In the genomic region with DNA sequence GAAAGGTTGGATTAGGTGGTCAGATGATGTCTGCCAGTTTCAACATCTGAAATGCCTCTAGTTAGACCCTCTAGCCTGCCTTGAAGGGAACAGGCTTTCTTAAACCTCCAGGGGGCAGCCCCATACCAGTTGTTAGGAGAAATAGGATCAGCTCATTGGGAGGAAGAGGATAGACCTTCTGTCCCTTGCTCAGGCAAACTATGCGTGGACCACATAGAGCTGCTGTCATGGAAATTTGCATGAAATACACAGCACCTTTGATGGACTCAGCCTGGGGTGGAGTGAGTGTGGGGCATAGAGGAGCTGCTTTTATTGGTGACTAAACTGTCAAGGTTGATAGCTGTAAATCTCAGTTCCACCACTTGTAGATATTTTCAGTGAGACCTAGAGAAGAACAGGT, we compare ENCODE assay signal across 11 cellular contexts. TPM values are rescaled to one million over a fixed set of nuclear protein-coding genes. Genes with fewer than 3 reads are reported as not detected.
DNase-seq lines count a peak whose midpoint lies in the region; ATAC-seq, FAIRE-seq and TF ChIP-seq lines count a peak whose summit lies in the region.
"Had no signal": no experiment of that assay in that cellular context is flagged by ENCODE, and none has a peak within 500 bp of the region (broad histone marks: within the 10 kb centered on the region; RNA-seq: fewer than 3 reads in every experiment).

No MANE protein-coding gene starts in this region.

- H2BK12ac ChIP-seq in H1 (ENCODE audit: low read depth, low read length) (no peak overlapping the region), neuronal stem cell (ENCODE audit: low read length) (no peak overlapping the region)

- H3K4me3 ChIP-seq in MG63 (no peak overlapping the region), H1 (ENCODE audit: extremely low read depth in 1 of 4, insufficient read depth in 2 of 4, low read depth in 3 of 4, low read length in 4 of 4) (no peak overlapping the region), neuronal stem cell (ENCODE audit: low read length in 2 of 2) (no peak overlapping the region), vagina (no peak overlapping the region)

- H3K56ac ChIP-seq in H1 (replicated peaks; ENCODE audit: insufficient read length, low read depth, low read length), result no peak overlapping the region

- H4K8ac ChIP-seq in H1 (ENCODE audit: extremely low read depth, insufficient read depth, low read length), result no peak overlapping the region
- no peak overlapping the region for H4K8ac ChIP-seq in neuronal stem cell (ENCODE audit: low read depth, low read length)

- H2BK120ac ChIP-seq in H1 (replicated peaks; ENCODE audit: low read depth, low read length) (no peak overlapping the region), neuronal stem cell (ENCODE audit: low read depth, low read length) (no peak overlapping the region)

- H4K5ac ChIP-seq in H1 (ENCODE audit: insufficient read length, low read depth, low read length), result no peak overlapping the region

- H3K36me3 ChIP-seq in MG63 (no peaks in the 10 kb centered on the region), H1 (ENCODE audit: control insufficient read depth in 2 of 4, insufficient read depth in 4 of 4, low read length in 3 of 4) (no peaks in the 10 kb centered on the region), neuronal stem cell (replicated peaks in 1 of 2; ENCODE audit: control insufficient read depth in 2 of 2, insufficient read depth in 2 of 2, low read length in 2 of 2) (no peaks in the 10 kb centered on the region), vagina (no peaks in the 10 kb centered on the region)

- H3K9me3 ChIP-seq in MG63, result no peaks in the 10 kb centered on the region
- H3K9me3 ChIP-seq in H1 (ENCODE audit: insufficient read depth in 2 of 2, low read depth in 1 of 2, low read length in 1 of 2), result no peaks in the 10 kb centered on the region
- no peaks in the 10 kb centered on the region for H3K9me3 ChIP-seq in neuronal stem cell (replicated peaks in 1 of 2; ENCODE audit: control insufficient read depth in 2 of 2, insufficient read depth in 1 of 2, low read depth in 1 of 2, low read length in 2 of 2)
- H3K9me3 ChIP-seq in vagina, result no peaks in the 10 kb centered on the region

- H3K14ac ChIP-seq in H1 (ENCODE audit: insufficient read length) (no peak overlapping the region), neuronal stem cell (ENCODE audit: low read length) (no peak overlapping the region)

- no peak overlapping the region for H3K27ac ChIP-seq in H1 (ENCODE audit: low read depth, low read length)
- no peak overlapping the region for H3K27ac ChIP-seq in neuronal stem cell (replicated peaks; ENCODE audit: low read length)
- no peak overlapping the region for H3K27ac ChIP-seq in vagina

- no peak for TF ChIP-seq EP300 in H1 (IDR thresholded peaks at IDR 0.05; ENCODE audit: borderline replicate concordance in 1 of 2, low read depth in 2 of 2, low read length in 2 of 2)

- H3K4ac ChIP-seq in H1 (replicated peaks; ENCODE audit: insufficient read length, low read depth, low read length) (no peak overlapping the region), neuronal stem cell (ENCODE audit: low read length) (no peak overlapping the region)

- no peak overlapping the region for H3K9ac ChIP-seq in H1 (replicated peaks in 1 of 4; ENCODE audit: extremely low read depth in 1 of 4, low read depth in 3 of 4, low read length in 3 of 4)
- no peak overlapping the region for H3K9ac ChIP-seq in neuronal stem cell (ENCODE audit: low read depth, low read length, poor library complexity)

- DNase-seq in G401 (ENCODE audit: low spot score), result peak; percentile 43
- peak; percentile 32 for DNase-seq in MG63
- peak; percentile 5 to 57 for DNase-seq in H1 (ENCODE audit: low read depth in 1 of 2, low spot score in 2 of 2)
- DNase-seq in neuronal stem cell (ENCODE audit: low spot score), result peak; percentile 36
- no peak for DNase-seq in vagina (ENCODE audit: extremely low spot score in 2 of 2)
- no peak for DNase-seq in KBM-7
- DNase-seq in SKM-1 (lab: John Stamatoyannopoulos, UW; ENCODE audit: unreplicated experiment), result no peak
- DNase-seq: activated T-cell treated with anti-CD3 and anti-CD28 coated beads for 4 hours; stimulated activated CD4-positive, alpha-beta T cell treated with anti-CD3 and anti-CD28 coated beads, Interleukin-12 subunit alpha, Interleukin-12 subunit beta, amount 100 ng/mL, for 4 hours had no signal

- in situ Hi-C loops in G401 (cut with HindIII; ENCODE audit: low sequenced_read_pairs), result no loop called here
- in situ Hi-C loops in KBM-7 (cut with MboI; ENCODE audit: low pct_unique_long_range_greater_than_20kb, low sequenced_read_pairs), result no loop called here

- H3K79me1 ChIP-seq in H1 (ENCODE audit: low read depth, low read length) (no peaks in the 10 kb centered on the region), neuronal stem cell (ENCODE audit: low read depth, low read length) (no peaks in the 10 kb centered on the region)

- H2BK20ac ChIP-seq in H1 (ENCODE audit: low read length), result no peak overlapping the region

- H2BK5ac ChIP-seq in H1 (ENCODE audit: low read depth, low read length) (no peak overlapping the region), neuronal stem cell (ENCODE audit: low read length) (no peak overlapping the region)

- POLR2A ChIA-PET in H1 (lab: Charles Lee; ENCODE audit: partially characterized antibody), result no interaction called here

- H3K23me2 ChIP-seq in H1 (ENCODE audit: low read depth, low read length), result no peaks in the 10 kb centered on the region

- H2AK5ac ChIP-seq in H1 (ENCODE audit: low read depth, low read length) (no peak overlapping the region), neuronal stem cell (ENCODE audit: low read depth, low read length) (no peak overlapping the region)

- H3K4me2 ChIP-seq in H1 (ENCODE audit: insufficient read depth in 1 of 2, low read depth in 2 of 2, low read length in 2 of 2) (no peak overlapping the region), neuronal stem cell (ENCODE audit: insufficient read depth, low read length, poor library complexity, severe bottlenecking) (no peak overlapping the region)

- H3K27me3 ChIP-seq in MG63 (no peaks in the 10 kb centered on the region), H1 (replicated peaks in 1 of 4; ENCODE audit: control insufficient read depth in 3 of 4, extremely low read depth in 1 of 4, insufficient read depth in 3 of 4, low read length in 3 of 4) (no peaks in the 10 kb centered on the region), neuronal stem cell (ENCODE audit: control insufficient read depth in 3 of 3, insufficient read depth in 3 of 3, low read depth in 1 of 3, low read length in 3 of 3) (no peaks in the 10 kb centered on the region), vagina (no peaks in the 10 kb centered on the region)

- 0 out of 2 replicates have a peak overlapping the region, but pooled peaks have one; percentile 22 for H2BK15ac ChIP-seq in H1 (ENCODE audit: low read length)
- H2BK15ac ChIP-seq in neuronal stem cell (ENCODE audit: low read length), result no peak overlapping the region

- intact Hi-C loops in vagina (cut with DNase I), result no loop called here

- H3K4me1 ChIP-seq in H1 (replicated peaks in 1 of 4; ENCODE audit: control insufficient read depth in 3 of 4, insufficient read depth in 4 of 4, low read length in 3 of 4) (no peaks in the 10 kb centered on the region), neuronal stem cell (ENCODE audit: control insufficient read depth in 2 of 2, insufficient read depth in 1 of 2, low read depth in 1 of 2, low read length in 2 of 2) (no peaks in the 10 kb centered on the region), vagina (no peaks in the 10 kb centered on the region)

- TF ChIP-seq POLR2A in H1 (IDR thresholded peaks at IDR 0.05; ENCODE audit: control extremely low read depth in 1 of 2, low read depth in 2 of 2, low read length in 2 of 2) (no peak), vagina (IDR thresholded peaks at IDR 0.05) (no peak)

- no peak overlapping the region for H2AFZ ChIP-seq in H1 (ENCODE audit: low read length)
- H2AFZ ChIP-seq in neuronal stem cell (ENCODE audit: low read length), result no peak overlapping the region

- FAIRE-seq in H1 (lab: Jason Lieb, UNC), result peak; percentile 91

- no peaks in the 10 kb centered on the region for H4K20me1 ChIP-seq in H1 (replicated peaks in 1 of 2; ENCODE audit: control insufficient read depth in 1 of 2, insufficient read depth in 2 of 2, low read length in 2 of 2)

- H3K18ac ChIP-seq in H1 (ENCODE audit: extremely low read depth, low read length), result no peak overlapping the region
- no peak overlapping the region for H3K18ac ChIP-seq in neuronal stem cell (ENCODE audit: low read length)

- no peak for ATAC-seq in esophagus mucosa

- H3K23ac ChIP-seq in H1 (ENCODE audit: insufficient read length), result no peak overlapping the region
- no peak overlapping the region for H3K23ac ChIP-seq in neuronal stem cell (ENCODE audit: low read depth, low read length, poor library complexity)

- peak; percentile 92 to 93 for TF ChIP-seq RAD21 in H1 (IDR thresholded peaks at IDR 0.05 in 1 of 2, conservative IDR thresholded peaks at IDR 0.05 in 1 of 2; ENCODE audit: low read depth in 2 of 2, low read length in 2 of 2)

- H4K91ac ChIP-seq in H1 (replicated peaks; ENCODE audit: insufficient read length, low read length) (no peak overlapping the region), neuronal stem cell (ENCODE audit: low read depth, low read length, poor library complexity) (no peak overlapping the region)

- CTCF ChIA-PET in H1 (lab: Charles Lee; ENCODE audit: partially characterized antibody), result interaction anchor here (0.8 to 2.3 kb wide), 34 partner anchors 9 to 1052 kb away, joined by 3 to 17 read pairs (median 3); no protein-coding TSS in a partner anchor

- TF ChIP-seq CTCF in H1 (IDR thresholded peaks at IDR 0.05; ENCODE audit: control extremely low read depth in 1 of 3, insufficient read depth in 1 of 3, low read depth in 1 of 3, low read length in 3 of 3) (peak in 2 of 3 experiments; percentile 70 to 73; a peak in 3 of 4 replicates), vagina (IDR thresholded peaks at IDR 0.05) (no peak)

- 91% methylated on average over 1 of the region's 1 CpG; no CpG with 5 or more reads in 1 of the 2 experiments for WGBS in H1 (ENCODE audit: extremely low coverage in 1 of 2, insufficient coverage in 1 of 2, insufficient read length in 1 of 2, insufficient replicate concordance in 2 of 2, low coverage in 1 of 2, low lambda C conversion rate in 2 of 2, missing lambda C conversion rate in 1 of 2), 2 experiments
- WGBS in neuronal stem cell (ENCODE audit: extremely low coverage in 2 of 2, insufficient read length in 2 of 2, insufficient replicate concordance in 1 of 2), 2 donors, result no CpG with 5 or more reads among the region's 1 CpG

- no peaks in the 10 kb centered on the region for H3K79me2 ChIP-seq in H1 (ENCODE audit: control insufficient read depth in 1 of 2, insufficient read depth in 2 of 2, low read length in 2 of 2)

RNA-seq across cellular contexts. Expression of a gene that starts 38.4 kb away (rescaled TPM):
- 11.0 and 11.2 TPM in 2 replicates for total RNA-seq in G401 (2014; rRNA removed; shearing (Covaris generic))
- total RNA-seq in MG63 (2014; rRNA removed; shearing (Covaris generic); ENCODE audit: low replicate concordance), result 0.25 TPM in 1 of 2 replicates, not detected in the other
- 0.56 and 0.67 TPM in 2 replicates for total RNA-seq in H1 (2021; fragmentation: NEBNext Ultra II Directional; extraction: Animal tissue kit (Norgen Biotek cat#: 25700))
- polyA plus RNA-seq in H1 (2011; rRNA removed), result 0.20 and 0.62 TPM in 2 replicates
- polyA plus RNA-seq in H1 (2011; cell fraction: cytosol; rRNA removed), result 0.25 TPM
- 2.4 TPM for polyA plus RNA-seq in H1 (2011; cell fraction: nucleus; rRNA removed)
- polyA plus RNA-seq in H1 (2012, experiment 1 of 2), result 0.51 to 0.94 TPM (median 0.79 TPM) in 4 replicates
- not detected for polyA plus RNA-seq in H1 (2012, experiment 2 of 2)
- 0.91 TPM for polyA plus RNA-seq in H1 (2013, experiment 1 of 2)
- polyA plus RNA-seq in H1 (2013, experiment 2 of 2), result 0.87 TPM
- polyA minus RNA-seq in H1 (2011; rRNA and poly(A)+ RNA removed), result 0.05 and 3.5 TPM in 2 replicates
- polyA minus RNA-seq in H1 (2011; cell fraction: cytosol; rRNA and poly(A)+ RNA removed), result not detected
- polyA minus RNA-seq in H1 (2011; cell fraction: nucleus; rRNA and poly(A)+ RNA removed), result 5.0 TPM
- polyA plus RNA-seq in neuronal stem cell (2013, experiment 1 of 2), result 1.7 TPM
- polyA plus RNA-seq in neuronal stem cell (2013, experiment 2 of 2), result 1.3 TPM
- total RNA-seq in esophagus mucosa (18.8 TPM), vagina (10.1 TPM)
- total RNA-seq: fibroblast of villous mesenchyme had no signal

Comparison
In these comparisons a context has a peak if more than half of its experiments do, and no peak if none do; other contexts are left out.
1. DNase-seq: peak in G401 (single experiment), MG63 (single experiment), H1 (2 of 2) and neuronal stem cell (single experiment); none in vagina (0 of 2), KBM-7 (single experiment) and SKM-1 (single experiment).
2. CTCF ChIP-seq: peak in H1 (2 of 3); none in vagina (0 of 3).